8 cellular contexts compared by ENCODE assay signal in genomic region chr13:99496322-99497142, GRCh38. TPM values are rescaled to one million over a fixed set of nuclear protein-coding genes. Genes with fewer than 3 reads are reported as not detected.
A peak's percentile ranks its signal among the peaks of the same experiment; 100 is the strongest.
DNase-seq lines count a peak whose midpoint lies in the region; ATAC-seq and TF ChIP-seq lines count a peak whose summit lies in the region.

No MANE protein-coding gene starts in this region.

- peak in 1 of 2 donors; percentile 8 for TF ChIP-seq EP300 in tibial nerve (IDR thresholded peaks at IDR 0.05)

- peaks cover 0 to 2% (median 0%) of the 10 kb centered on the region in 3 experiments for H3K36me3 ChIP-seq in naive thymus-derived CD4-positive, alpha-beta T cell (ENCODE audit: control insufficient read depth in 2 of 3, insufficient read depth in 3 of 3, low read length in 3 of 3)
- H3K36me3 ChIP-seq in tibial nerve: no peaks in the 10 kb centered on the region

- H3K36me3 Mint-ChIP-seq in naive thymus-derived CD4-positive, alpha-beta T cell: peaks cover 4 to 28% (median 15%) of the 10 kb centered on the region in 5 donors

- H3K4me1 ChIP-seq in naive thymus-derived CD4-positive, alpha-beta T cell (ENCODE audit: control insufficient read depth in 2 of 2, insufficient read depth in 2 of 2, low read length in 2 of 2): peaks cover 22 to 39% of the 10 kb centered on the region in 2 donors
- H3K4me1 ChIP-seq in tibial nerve: peaks cover 0 to 41% (median 8%) of the 10 kb centered on the region in 4 donors

- WGBS in tibial nerve, 2 donors: 52 to 54% methylated on average over 10 of the region's 10 CpGs

- H3K27ac ChIP-seq in C4-2B (peak overlapping the region; percentile 40; the same call in 1 of the 2 replicates), dorsolateral prefrontal cortex (peak overlapping the region in 51 of 59 donors; percentile 2 to 95 (median 51)), tibial nerve (peak overlapping the region; percentile 12 to 94 (median 72))
- peak overlapping the region; percentile 78 for H3K27ac ChIP-seq in naive thymus-derived CD4-positive, alpha-beta T cell (ENCODE audit: low read depth, low read length)

- CTCF ChIA-PET in naive thymus-derived CD4-positive, alpha-beta T cell (lab: Charles Lee): interaction anchor here (0.6 to 1.9 kb wide), 4 partner anchors 10 to 319 kb away, joined by 3 to 5 read pairs (median 4); no protein-coding TSS in a partner anchor

- intact Hi-C loops in dorsolateral prefrontal cortex (cut with DNase I): loop anchor here (5.0 to 10.0 kb wide), 2 partner anchors 49 to 302 kb away; no protein-coding TSS in a partner anchor
- intact Hi-C loops in naive thymus-derived CD4-positive, alpha-beta T cell (cut with micrococcal nuclease): loop anchor here (1.0 to 5.0 kb wide), 13 partner anchors 8 to 919 kb away; partner anchors contain the start of genes GPR183 (in 2 of the 2), STK24 (in 1 of the 2), UBAC2 (in 1 of the 2) and ZIC2 (in 1 of the 2)

- H3K4me1 Mint-ChIP-seq in naive thymus-derived CD4-positive, alpha-beta T cell: peaks cover 42 to 80% (median 75%) of the 10 kb centered on the region in 7 donors

- peak overlapping the region; percentile 89 to 99 (median 94) for H3K4me3 Mint-ChIP-seq in naive thymus-derived CD4-positive, alpha-beta T cell

- POLR2A ChIA-PET in naive thymus-derived CD4-positive, alpha-beta T cell (lab: Charles Lee): interaction anchor here (0.6 to 2.1 kb wide), 12 partner anchors 9 to 277 kb away, joined by 3 to 8 read pairs (median 4); partner anchors contain the start of gene CLYBL

- H3K27me3 Mint-ChIP-seq in naive thymus-derived CD4-positive, alpha-beta T cell: peaks cover 0 to 4% (median 0%) of the 10 kb centered on the region in 5 donors

- peak; percentile 69 for DNase-seq in Jurkat, Clone E6-1 (ENCODE audit: low read depth, low spot score)
- peak; percentile 44 for DNase-seq in activated CD4-positive, CD25-positive, alpha-beta regulatory T cell treated with anti-CD3 and anti-CD28 coated beads, Interleukin-2, amount 50 U/mL, for 72 hours
- DNase-seq in dorsolateral prefrontal cortex (peak in 3 of 10 donors; percentile 31 to 54 (median 44)), tibial nerve (ENCODE audit: low spot score in 2 of 2) (peak in 1 of 2 donors; percentile 70), DMS114 treated with DMSO at 0.1 percent for 48 hours (lab: John Stamatoyannopoulos, UW; ENCODE audit: unreplicated experiment) (no peak)
- peak; percentile 13 to 84 (median 79) for DNase-seq in naive thymus-derived CD4-positive, alpha-beta T cell

- TF ChIP-seq CTCF in C4-2B (conservative IDR thresholded peaks at IDR 0.05) (no peak), dorsolateral prefrontal cortex (IDR thresholded peaks at IDR 0.05 in 54 of 56, conservative IDR thresholded peaks at IDR 0.05 in 2 of 56; ENCODE audit: low read depth in 1 of 56, partially characterized antibody in 56 of 56) (no peak), tibial nerve (IDR thresholded peaks at IDR 0.05) (no peak)

- TF ChIP-seq POLR2A in tibial nerve (IDR thresholded peaks at IDR 0.05): peak in 1 of 2 donors; percentile 28

- H3K27ac Mint-ChIP-seq in naive thymus-derived CD4-positive, alpha-beta T cell: peak overlapping the region; percentile 92 to 99 (median 97)

- no peaks in the 10 kb centered on the region for H3K9me3 ChIP-seq in naive thymus-derived CD4-positive, alpha-beta T cell (ENCODE audit: control insufficient read depth in 2 of 3, low read length in 3 of 3)
- no peaks in the 10 kb centered on the region for H3K9me3 ChIP-seq in tibial nerve

- peak; percentile 39 for ATAC-seq in GM21390 (IDR thresholded peaks at IDR 0.05; ENCODE audit: unreplicated experiment)
- peak; percentile 44 for ATAC-seq in naive thymus-derived CD4-positive, alpha-beta T cell

- H3K27me3 ChIP-seq in dorsolateral prefrontal cortex (no peaks in the 10 kb centered on the region), tibial nerve (no peaks in the 10 kb centered on the region)
- no peaks in the 10 kb centered on the region for H3K27me3 ChIP-seq in naive thymus-derived CD4-positive, alpha-beta T cell (ENCODE audit: control insufficient read depth in 2 of 2, insufficient read depth in 2 of 2, low read length in 2 of 2)

- H3K9me3 Mint-ChIP-seq in naive thymus-derived CD4-positive, alpha-beta T cell: peaks cover 0 to 9% (median 3%) of the 10 kb centered on the region in 11 donors

- peak overlapping the region; percentile 41 for H3K4me3 ChIP-seq in Jurkat, Clone E6-1 (ENCODE audit: low read length)
- H3K4me3 ChIP-seq in dorsolateral prefrontal cortex (peak overlapping the region; percentile 4 to 57 (median 37)), tibial nerve (peak overlapping the region; percentile 24 to 47 (median 34))
- H3K4me3 ChIP-seq in naive thymus-derived CD4-positive, alpha-beta T cell (ENCODE audit: low read length): peak overlapping the region; percentile 65

RNA-seq across cellular contexts. Expression of gene TM9SF2, which starts 4.7 kb away (rescaled TPM):
- 50.0 TPM for polyA plus RNA-seq in Jurkat, Clone E6-1 (2012; ENCODE audit: insufficient read depth, insufficient read length)
- total RNA-seq in dorsolateral prefrontal cortex (10 to 100 TPM; 37.7 to 80.9 (median 64.8) TPM), tibial nerve (100 to 1,000 TPM in 1 of 4 donors, 10 to 100 TPM in 3; 67.8 to 110 (median 82.7) TPM)
- total RNA-seq in naive thymus-derived CD4-positive, alpha-beta T cell: 10 to 100 TPM; 38.0 to 76.3 (median 53.1) TPM
- 10 to 100 TPM; 56.5 to 81.9 TPM for polyA plus RNA-seq in naive thymus-derived CD4-positive, alpha-beta T cell
